10 cellular contexts compared by ENCODE assay signal in genomic region chr12:124694250-124694649, GRCh38.
A peak's percentile ranks its signal among the peaks of the same experiment; 100 is the strongest.
DNase-seq lines count a peak whose midpoint lies in the region; ATAC-seq and TF ChIP-seq lines count a peak whose summit lies in the region.
"Had no signal": no experiment of that assay in that cellular context is flagged by ENCODE, and none has a peak within 500 bp of the region (broad histone marks: within the 10 kb centered on the region; RNA-seq: fewer than 3 reads in every experiment).

No MANE protein-coding gene starts in this region.

- H3K27me3 ChIP-seq in WERI-Rb-1 (ENCODE audit: insufficient read depth, low read depth, severe bottlenecking): no peaks in the 10 kb centered on the region
- H3K27me3 ChIP-seq: colonic mucosa had no signal

- H3K4me1 Mint-ChIP-seq in activated naive CD4-positive, alpha-beta T cell treated with anti-CD3 and anti-CD28 coated beads for 36 hours (ENCODE audit: low read depth): peaks cover 6% of the 10 kb centered on the region
- H3K4me1 Mint-ChIP-seq in stimulated activated naive B cell treated with anti-CD40 and anti-IgM and Interleukin-4, amounts not matched to agents 10 μg/mL and 1 μg/mL and 100 μg/mL, for 72 hours: peaks cover 8 to 21% of the 10 kb centered on the region in 2 donors

- no peak overlapping the region for H3K4me3 Mint-ChIP-seq in activated naive CD4-positive, alpha-beta T cell treated with anti-CD3 and anti-CD28 coated beads for 36 hours
- H3K4me3 Mint-ChIP-seq in stimulated activated naive B cell treated with anti-CD40 and anti-IgM and Interleukin-4, amounts not matched to agents 10 μg/mL and 1 μg/mL and 100 μg/mL, for 72 hours: peak overlapping the region in 1 of 2 donors; percentile 39
- H3K4me3 Mint-ChIP-seq: H9 had no signal

- DNase-seq in activated naive CD4-positive, alpha-beta T cell treated with anti-CD3 and anti-CD28 coated beads for 36 hours: peak; percentile 44
- no peak for DNase-seq in activated naive CD4-positive, alpha-beta T cell treated with anti-CD3 and anti-CD28 coated beads, Interleukin-2, amount 50 U/mL, for 16 hours
- DNase-seq in KG1 (lab: John Stamatoyannopoulos, UW): peak; percentile 22
- no peak for DNase-seq in WERI-Rb-1
- no peak for DNase-seq in stimulated activated naive B cell treated with anti-CD40 and anti-IgM and Interleukin-4, amounts not matched to agents 10 μg/mL and 1 μg/mL and 100 μg/mL, for 72 hours
- DNase-seq in C1 segment of cervical spinal cord (lab: John Stamatoyannopoulos, UW): no peak
- no peak for DNase-seq in HK-2 (ENCODE audit: unreplicated experiment)
- DNase-seq: colonic mucosa, H9 had no signal

- no peak overlapping the region for H3K27ac Mint-ChIP-seq in activated naive CD4-positive, alpha-beta T cell treated with anti-CD3 and anti-CD28 coated beads for 36 hours
- peak overlapping the region; percentile 61 for H3K27ac Mint-ChIP-seq in stimulated activated naive B cell treated with anti-CD40 and anti-IgM and Interleukin-4, amounts not matched to agents 10 μg/mL and 1 μg/mL and 100 μg/mL, for 72 hours
- H3K27ac Mint-ChIP-seq: H9 had no signal

- TF ChIP-seq CTCF in WERI-Rb-1 (IDR thresholded peaks at IDR 0.05; ENCODE audit: low read depth, low read length): no peak

- no peaks in the 10 kb centered on the region for H3K36me3 ChIP-seq in WERI-Rb-1
- H3K36me3 ChIP-seq: colonic mucosa had no signal

- H3K4me3 ChIP-seq in WERI-Rb-1 (ENCODE audit: low read depth, low read length): no peak overlapping the region
- H3K4me3 ChIP-seq: colonic mucosa had no signal

- ATAC-seq in stimulated activated naive B cell treated with anti-CD40 and anti-IgM and Interleukin-4, amounts not matched to agents 10 μg/mL and 1 μg/mL and 100 μg/mL, for 72 hours (replicated peaks): peak; percentile 81 to 86
- ATAC-seq in HG02938 (IDR thresholded peaks at IDR 0.05; ENCODE audit: unreplicated experiment): no peak

- H3K27me3 Mint-ChIP-seq in activated naive CD4-positive, alpha-beta T cell treated with anti-CD3 and anti-CD28 coated beads for 36 hours (ENCODE audit: low read depth): no peaks in the 10 kb centered on the region
- H3K27me3 Mint-ChIP-seq in stimulated activated naive B cell treated with anti-CD40 and anti-IgM and Interleukin-4, amounts not matched to agents 10 μg/mL and 1 μg/mL and 100 μg/mL, for 72 hours: peaks cover 16 to 26% of the 10 kb centered on the region in 2 donors

- peak overlapping the region; percentile 19; the same call in 1 of the 2 replicates for H3K27ac ChIP-seq in WERI-Rb-1
- H3K27ac ChIP-seq: colonic mucosa had no signal

- intact Hi-C loops in activated naive CD4-positive, alpha-beta T cell treated with anti-CD3 and anti-CD28 coated beads for 36 hours (cut with micrococcal nuclease): no loop called here

- H3K9me3 ChIP-seq in WERI-Rb-1 (ENCODE audit: severe bottlenecking): peaks cover 15% of the 10 kb centered on the region
- H3K9me3 ChIP-seq: colonic mucosa had no signal

- CTCF ChIA-PET in activated naive CD4-positive, alpha-beta T cell treated with anti-CD3 and anti-CD28 coated beads for 36 hours (lab: Charles Lee): interaction anchor here (1.3 kb wide), 1 partner anchor 14 kb away, joined by 5 read pairs; no protein-coding TSS in a partner anchor

- H3K9me3 Mint-ChIP-seq in activated naive CD4-positive, alpha-beta T cell treated with anti-CD3 and anti-CD28 coated beads for 36 hours: peaks cover 15% of the 10 kb centered on the region
- H3K9me3 Mint-ChIP-seq in stimulated activated naive B cell treated with anti-CD40 and anti-IgM and Interleukin-4, amounts not matched to agents 10 μg/mL and 1 μg/mL and 100 μg/mL, for 72 hours: peaks cover 0 to 8% of the 10 kb centered on the region in 2 donors

- no peaks in the 10 kb centered on the region for H3K36me3 Mint-ChIP-seq in activated naive CD4-positive, alpha-beta T cell treated with anti-CD3 and anti-CD28 coated beads for 36 hours (ENCODE audit: low read depth)
- H3K36me3 Mint-ChIP-seq in stimulated activated naive B cell treated with anti-CD40 and anti-IgM and Interleukin-4, amounts not matched to agents 10 μg/mL and 1 μg/mL and 100 μg/mL, for 72 hours: peaks cover 8 to 11% of the 10 kb centered on the region in 2 donors

Comparison
In these comparisons a context has a peak if more than half of its experiments do, and no peak if none do; other contexts are left out.
1. DNase-seq: peak in activated naive CD4-positive, alpha-beta T cell treated with anti-CD3 and anti-CD28 coated beads for 36 hours (single experiment) and KG1 (single experiment); none in activated naive CD4-positive, alpha-beta T cell treated with anti-CD3 and anti-CD28 coated beads, Interleukin-2, amount 50 U/mL, for 16 hours (single experiment), WERI-Rb-1 (single experiment), stimulated activated naive B cell treated with anti-CD40 and anti-IgM and Interleukin-4, amounts not matched to agents 10 μg/mL and 1 μg/mL and 100 μg/mL, for 72 hours (single experiment), C1 segment of cervical spinal cord (0 of 14) and HK-2 (single experiment).